Comparison of ENCODE assay signal across 23 cellular contexts in genomic region chr15:92962914-92963313, GRCh38.
"Had no signal": no experiment of that assay in that cellular context is flagged by ENCODE, and none has a peak within 500 bp of the region (broad histone marks: within the 10 kb centered on the region; RNA-seq: fewer than 3 reads in every experiment).

No MANE protein-coding gene starts in this region.

- H3K4me3 Mint-ChIP-seq: naive B cell, T-cell had no signal

- H3K27ac Mint-ChIP-seq: activated T-helper 2 cell treated with anti-CD3 and anti-CD28 coated beads, Interferon-gamma antibody, Interleukin-2, Interleukin-4, amounts not matched to agents 10 μg/mL and 5 μg/mL and 100 μg/mL, durations not matched to agents 14 hours and 24 hours and 36 hours had no signal

- DNase-seq: activated CD4-positive, alpha-beta T cell treated with anti-CD3 and anti-CD28 coated beads for 1 hour; activated CD4-positive, alpha-beta T cell treated with anti-CD3 and anti-CD28 coated beads, Interleukin-2, amount 50 U/mL, for 4 hours; activated naive CD4-positive, alpha-beta T cell treated with Interleukin-2 at 50 U/mL for 16 hours; activated T-cell treated with anti-CD3 and anti-CD28 coated beads for 4 hours; anterior cingulate cortex; body of pancreas; dermis blood vessel endothelial cell; effector CD8-positive, alpha-beta T cell; erythroblast; foreskin fibroblast; heart right ventricle; left colon; mesendoderm; naive B cell; spleen; stimulated activated CD4-positive, alpha-beta T cell treated with anti-CD3 and anti-CD28 coated beads, Interleukin-4, amount 100 ng/mL, for 1 hour; stomach; T-cell had no signal

- H3K4me3 ChIP-seq: body of pancreas, heart right ventricle, prostate gland, spleen, stomach, suprapubic skin, tibial nerve had no signal

- ATAC-seq: body of pancreas, heart right ventricle, left colon, T-cell had no signal

- H3K9me3 Mint-ChIP-seq: naive B cell, T-cell had no signal

- H3K9me3 ChIP-seq: body of pancreas, prostate gland, spleen, stomach, suprapubic skin, tibial nerve had no signal

- H3K27ac ChIP-seq: body of pancreas, heart right ventricle, prostate gland, spleen, stomach, suprapubic skin, tibial nerve had no signal

- FAIRE-seq: keratinocyte had no signal

- H3K27me3 Mint-ChIP-seq: naive B cell, T-cell had no signal

- H3K27me3 ChIP-seq: body of pancreas, heart right ventricle, spleen, stomach, suprapubic skin, tibial nerve had no signal

- H3K4me1 ChIP-seq: prostate gland, suprapubic skin had no signal
